Comparison of ENCODE assay signal across 28 cellular contexts in the genomic region with DNA sequence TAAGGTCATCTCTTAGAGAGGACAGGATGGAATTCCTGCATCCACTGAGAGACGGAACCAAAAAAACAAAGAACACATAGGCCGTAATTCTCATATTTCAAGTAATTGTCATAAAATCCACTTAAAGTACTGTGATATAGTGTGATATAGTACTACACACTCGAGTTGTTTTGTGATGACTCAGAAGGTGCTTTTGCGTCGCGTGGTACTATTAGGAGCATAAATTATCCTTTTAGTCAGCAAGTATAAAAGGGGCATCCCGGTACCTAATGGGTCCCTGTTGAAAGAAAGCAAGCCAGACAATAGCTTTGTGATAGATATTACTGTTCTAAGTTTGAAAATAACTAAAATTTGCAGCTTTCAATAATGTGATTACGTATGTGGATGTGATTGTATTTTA. TPM values are rescaled to one million over a fixed set of nuclear protein-coding genes. Genes with fewer than 3 reads are reported as not detected.
DNase-seq lines count a peak whose midpoint lies in the region; ATAC-seq, FAIRE-seq and TF ChIP-seq lines count a peak whose summit lies in the region.
"Had no signal": no experiment of that assay in that cellular context is flagged by ENCODE, and none has a peak within 500 bp of the region (broad histone marks: within the 10 kb centered on the region; RNA-seq: fewer than 3 reads in every experiment).

No MANE protein-coding gene starts in this region.

- H3K36me3 Mint-ChIP-seq in type B pancreatic cell = peaks cover 22% of the 10 kb centered on the region

- POLR2A ChIA-PET in HEK293T (lab: Yijun Ruan, JAX) = no interaction called here

- no peak overlapping the region for H3K4me3 ChIP-seq in aorta (ENCODE audit: low read length in 2 of 2)
- H3K4me3 ChIP-seq: GM23248, PC-9, SJCRH30 had no signal

- intact Hi-C loops in aorta (cut with DNase I) = no loop called here

- FAIRE-seq in GM12892 (lab: Jason Lieb, UNC) = peak; percentile 24
- FAIRE-seq: GM19239 had no signal

- no peak overlapping the region for H3K4me3 Mint-ChIP-seq in type B pancreatic cell
- H3K4me3 Mint-ChIP-seq: CD14-positive monocyte; CD8-positive, alpha-beta memory T cell; T-helper 17 cell had no signal

- TF ChIP-seq POLR2A in GM12892 (IDR thresholded peaks at IDR 0.05; ENCODE audit: low read depth, low read length) = no peak

- H3K4me1 ChIP-seq in aorta (ENCODE audit: control insufficient read depth in 1 of 2, insufficient read depth in 2 of 2, low read length in 2 of 2) = no peaks in the 10 kb centered on the region
- H3K4me1 ChIP-seq: BE2C had no signal

- CTCF ChIA-PET in HEK293T (lab: Yijun Ruan, JAX) = interaction anchor here (0.7 kb wide), 1 partner anchor 625 kb away, joined by 3 read pairs; no protein-coding TSS in a partner anchor

- no peak overlapping the region for H3K27ac Mint-ChIP-seq in type B pancreatic cell
- H3K27ac Mint-ChIP-seq: CD14-positive monocyte; CD8-positive, alpha-beta memory T cell; T-helper 17 cell had no signal

- H3K36me3 ChIP-seq in aorta (ENCODE audit: control insufficient read depth in 1 of 2, insufficient read depth in 2 of 2, low read length in 1 of 2) = peaks cover 0 to 5% of the 10 kb centered on the region in 2 donors

- no peak overlapping the region for H3K27ac ChIP-seq in aorta (ENCODE audit: low read depth in 1 of 2, low read length in 2 of 2)
- H3K27ac ChIP-seq: GM23248, PC-9, SJCRH30 had no signal

- no peaks in the 10 kb centered on the region for H3K27me3 Mint-ChIP-seq in type B pancreatic cell
- H3K27me3 Mint-ChIP-seq: CD8-positive, alpha-beta memory T cell; T-helper 17 cell had no signal

- peaks cover 5% of the 10 kb centered on the region for H3K4me1 Mint-ChIP-seq in type B pancreatic cell (ENCODE audit: unreplicated experiment)

- H3K9me3 ChIP-seq in aorta (ENCODE audit: control insufficient read depth, low read length) = no peaks in the 10 kb centered on the region
- H3K9me3 ChIP-seq: BE2C had no signal

- ATAC-seq in HG02610 (IDR thresholded peaks at IDR 0.05; ENCODE audit: unreplicated experiment) (peak; percentile 70), aorta (ENCODE audit: low FRiP score) (no peak)
- ATAC-seq: Right ventricle myocardium inferior, SK-N-SH treated with all-trans-retinoic acid at 6 μM for 48 hours, T-helper 17 cell had no signal

- DNase-seq in GM12892 (ENCODE audit: insufficient read length) = no peak
- peak; percentile 14 for DNase-seq in amniotic epithelial cell (ENCODE audit: low read depth)
- no peak for DNase-seq in midbrain (lab: John Stamatoyannopoulos, UW)
- DNase-seq in HEK293T (ENCODE audit: extremely low spot score) = no peak
- DNase-seq in type B pancreatic cell (ENCODE audit: extremely low spot score, unreplicated experiment) = no peak
- DNase-seq in aorta = no peak
- DNase-seq: ACHN; BE2C; CD8-positive, alpha-beta memory T cell; DMS79 treated with DMSO at 0.1 percent for 48 hours; GM23248; H7; NCI-H1092; NCI-H1417 treated with DMSO at 0.1 percent for 48 hours; NCI-H1694 treated with DMSO at 0.1 percent for 48 hours; NCI-H2081; NCI-H524 treated with DMSO at 0.1 percent for 48 hours; NCI-H774; NK-92 treated with Interleukin-12 subunit alpha and Interleukin-12 subunit beta, amount 100 ng/mL, for 24 hours; PC-9; SJCRH30; T-helper 17 cell had no signal

- no peaks in the 10 kb centered on the region for H3K27me3 ChIP-seq in aorta (ENCODE audit: control insufficient read depth in 1 of 2, insufficient read depth in 2 of 2, low read length in 1 of 2)
- H3K27me3 ChIP-seq: BE2C, SJCRH30 had no signal

- WGBS in aorta, 2 donors = 85 to 87% methylated on average over 8 of the region's 8 CpGs

- H3K9me3 Mint-ChIP-seq in type B pancreatic cell = peaks cover 5% of the 10 kb centered on the region
- H3K9me3 Mint-ChIP-seq: CD8-positive, alpha-beta memory T cell had no signal

- TF ChIP-seq CTCF in type B pancreatic cell (conservative IDR thresholded peaks at IDR 0.05) = no peak

TF ChIP-seq in HEK293T, 16 proteins besides CTCF, POLR2A, EP300 and RAD21:
- no peak for TF ChIP-seq SUZ12 (IDR thresholded peaks at IDR 0.05)
- no peak for TF ChIP-seq FOXA1 (IDR thresholded peaks at IDR 0.05)
- TF ChIP-seq, protein P1, sequence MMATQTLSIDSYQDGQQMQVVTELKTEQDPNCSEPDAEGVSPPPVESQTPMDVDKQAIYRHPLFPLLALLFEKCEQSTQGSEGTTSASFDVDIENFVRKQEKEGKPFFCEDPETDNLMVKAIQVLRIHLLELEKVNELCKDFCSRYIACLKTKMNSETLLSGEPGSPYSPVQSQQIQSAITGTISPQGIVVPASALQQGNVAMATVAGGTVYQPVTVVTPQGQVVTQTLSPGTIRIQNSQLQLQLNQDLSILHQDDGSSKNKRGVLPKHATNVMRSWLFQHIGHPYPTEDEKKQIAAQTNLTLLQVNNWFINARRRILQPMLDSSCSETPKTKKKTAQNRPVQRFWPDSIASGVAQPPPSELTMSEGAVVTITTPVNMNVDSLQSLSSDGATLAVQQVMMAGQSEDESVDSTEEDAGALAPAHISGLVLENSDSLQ (IDR thresholded peaks at IDR 0.05) = no peak
- no peak for TF ChIP-seq L3MBTL2 (conservative IDR thresholded peaks at IDR 0.05)
- no peak for TF ChIP-seq TARDBP (IDR thresholded peaks at IDR 0.05)

RNA-seq across cellular contexts. Expression of gene GPR143, which starts 55.3 kb away (rescaled TPM):
- polyA plus RNA-seq in GM12892 (2012; ENCODE audit: missing spikeins) = not detected
- total RNA-seq in type B pancreatic cell (ENCODE audit: low replicate concordance) (4.7 TPM in 2 replicates), aorta (under 1 TPM in 1 of 2 donors, not detected in 1; 0.45 TPM)
- polyA plus RNA-seq in aorta = under 1 TPM in 1 of 2 donors, not detected in 1; 0.50 TPM
- total RNA-seq: CD8-positive, alpha-beta memory T cell; GM23248; HT-29; PC-9; Right ventricle myocardium inferior; SJCRH30; T-helper 17 cell had no signal
- polyA plus RNA-seq: CD14-positive monocyte, GM23248 had no signal
